1 cellular context compared by ENCODE assay signal in the genomic region with DNA sequence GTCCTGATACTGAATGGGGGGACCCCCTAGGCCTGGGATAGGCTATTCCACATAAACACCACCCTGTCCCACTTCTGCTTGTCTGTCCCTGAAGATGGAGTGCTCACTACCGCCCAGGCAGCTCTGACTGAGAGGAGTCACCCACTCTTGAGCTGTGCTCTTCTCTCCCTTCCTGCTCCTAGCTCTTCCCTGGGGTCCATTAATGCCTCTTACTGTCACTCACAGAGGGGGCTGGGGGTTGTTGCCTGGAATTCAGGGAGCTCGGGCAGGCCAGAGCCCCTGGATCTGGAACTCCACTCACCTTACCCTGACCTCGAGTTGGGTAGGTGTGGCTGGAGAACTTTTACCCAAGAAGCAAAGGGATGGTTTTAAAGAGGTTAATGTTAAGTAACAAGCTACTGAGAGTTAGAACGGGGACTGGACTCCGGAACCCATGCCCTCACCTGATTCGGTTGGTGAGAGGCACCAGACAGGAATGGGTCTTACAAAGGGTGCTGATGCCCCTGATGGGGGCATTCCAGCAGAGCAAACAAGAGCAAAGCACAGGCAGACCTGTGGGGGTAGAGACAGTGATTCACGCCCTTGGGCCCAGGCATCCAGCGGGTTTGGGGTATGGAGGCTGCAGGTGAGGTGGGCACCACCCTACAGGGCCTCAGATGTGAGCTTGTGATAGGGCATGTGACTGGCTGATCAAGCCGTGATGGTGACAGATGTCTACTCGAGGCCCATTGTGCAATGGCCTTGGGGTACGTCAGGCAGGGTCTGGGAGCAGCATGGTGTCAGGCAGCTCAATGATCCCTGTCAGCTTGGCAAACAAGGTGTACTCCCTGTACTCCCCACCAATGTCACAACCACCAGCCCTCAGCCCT.
A peak's percentile ranks its signal among the peaks of the same experiment; 100 is the strongest.
TF ChIP-seq lines count a peak whose summit lies in the region.

No MANE protein-coding gene starts in this region.

TF ChIP-seq in HepG2, 621 proteins besides CTCF, POLR2A, EP300 and RAD21:
- TF ChIP-seq ZNF546 (CRISPR knock-in tag; conservative IDR thresholded peaks at IDR 0.05) (no peak), CEBPB (IDR thresholded peaks at IDR 0.05; ENCODE audit: borderline replicate concordance, low read depth, low read length) (peak; percentile 55; the same call in 1 of the 2 replicates), KAT7 (CRISPR knock-in tag; IDR thresholded peaks at IDR 0.05; ENCODE audit: borderline replicate concordance) (no peak), ZBTB46 (CRISPR knock-in tag; IDR thresholded peaks at IDR 0.05; ENCODE audit: borderline replicate concordance) (no peak), CBX5 (CRISPR knock-in tag; IDR thresholded peaks at IDR 0.05; ENCODE audit: borderline replicate concordance) (no peak), CSRNP1 (CRISPR knock-in tag; IDR thresholded peaks at IDR 0.05) (no peak), PHB2 (IDR thresholded peaks at IDR 0.05; ENCODE audit: partially characterized antibody) (no peak)
TF ChIP-seq in HepG2: peak in this region for 1.
